39 cellular contexts compared by ENCODE assay signal in genomic region chr13:51837016-51837415, GRCh38. TPM values are rescaled to one million over a fixed set of nuclear protein-coding genes. Genes with fewer than 3 reads are reported as not detected.
"Had no signal": no experiment of that assay in that cellular context is flagged by ENCODE, and none has a peak within 500 bp of the region (broad histone marks: within the 10 kb centered on the region; RNA-seq: fewer than 3 reads in every experiment).

No MANE protein-coding gene starts in this region.

- H3K4me1 ChIP-seq: body of pancreas, colonic mucosa, right lobe of liver had no signal

- DNase-seq: activated CD4-positive, alpha-beta T cell treated with anti-CD3 and anti-CD28 coated beads, Interleukin-2, amount 50 U/mL, for 4 hours; activated CD4-positive, CD25-positive, alpha-beta regulatory T cell treated with anti-CD3 and anti-CD28 coated beads, Interleukin-2, amount 50 U/mL, for 72 hours; activated CD8-positive, alpha-beta memory T cell treated with anti-CD3 and anti-CD28 coated beads, Interleukin-2, amount 50 U/mL, for 4 hours; activated gamma-delta T cell; activated T-cell treated with anti-CD3 and anti-CD28 coated beads, Interleukin-2, amount 50 U/mL, for 1 hour; aorta; body of pancreas; cerebellar nuclear complex; colonic mucosa; dorsolateral prefrontal cortex; head of caudate nucleus; hypothalamus; immature natural killer cell; kidney; left colon; mesendoderm; natural killer cell; right lobe of liver; SK-N-SH; stimulated activated CD4-positive, alpha-beta T cell treated with anti-CD3 and anti-CD28 coated beads, Interleukin-12 subunit alpha, Interleukin-12 subunit beta, amount 100 ng/mL, for 4 hours; stimulated activated CD4-positive, alpha-beta T cell treated with anti-CD3 and anti-CD28 coated beads, Interleukin-4, amount 100 ng/mL, for 1 hour; SW 1271 had no signal

- H3K4me1 Mint-ChIP-seq: immature natural killer cell had no signal

- H3K27ac ChIP-seq: body of pancreas, colonic mucosa, dorsolateral prefrontal cortex had no signal

- H3K27me3 Mint-ChIP-seq: activated naive CD4-positive, alpha-beta T cell treated with anti-CD3 and anti-CD28 coated beads, Interleukin-2, amount 50 U/mL, for 24 hours; stimulated activated naive CD8-positive, alpha-beta T cell treated with anti-CD3 and anti-CD28 coated beads, Interleukin-15, Interleukin-2, amounts not matched to agents 100 ng/mL and 50 ng/mL, for 24 hours had no signal

- ATAC-seq: body of pancreas, left colon, natural killer cell had no signal

- H3K36me3 ChIP-seq: colonic mucosa, right lobe of liver had no signal

- H3K4me3 Mint-ChIP-seq: activated naive CD4-positive, alpha-beta T cell treated with anti-CD3 and anti-CD28 coated beads, Interleukin-2, amount 50 U/mL, for 24 hours; activated T-helper 1 cell treated with anti-CD3 and anti-CD28 coated beads, Interleukin-12 subunit alpha, Interleukin-12 subunit beta, Interleukin-2, Interleukin-4 antibody, amounts not matched to agents 30 ng/mL and 10 ng/mL and 1 ng/mL, durations not matched to agents 14 hours and 24 hours and 36 hours; immature natural killer cell; natural killer cell; stimulated activated naive CD8-positive, alpha-beta T cell treated with anti-CD3 and anti-CD28 coated beads, Interleukin-15, Interleukin-2, amounts not matched to agents 100 ng/mL and 50 ng/mL, for 24 hours; T-helper 1 cell treated with Interleukin-12 subunit alpha and Interleukin-12 subunit beta and Interleukin-4 antibody, amounts not matched to agents 30 μg/mL and 1 μg/mL, for 36 hours had no signal

- H3K27me3 ChIP-seq: body of pancreas, colonic mucosa, dorsolateral prefrontal cortex, right lobe of liver had no signal

- H3K4me3 ChIP-seq: body of pancreas, colonic mucosa, dorsolateral prefrontal cortex, right lobe of liver had no signal

- H3K9me3 Mint-ChIP-seq: activated naive CD4-positive, alpha-beta T cell treated with anti-CD3 and anti-CD28 coated beads, Interleukin-2, amount 50 U/mL, for 24 hours; activated T-helper 1 cell treated with anti-CD3 and anti-CD28 coated beads, Interleukin-12 subunit alpha, Interleukin-12 subunit beta, Interleukin-2, Interleukin-4 antibody, amounts not matched to agents 30 ng/mL and 10 ng/mL and 1 ng/mL, durations not matched to agents 14 hours and 24 hours and 36 hours; immature natural killer cell; natural killer cell; stimulated activated naive CD8-positive, alpha-beta T cell treated with anti-CD3 and anti-CD28 coated beads, Interleukin-15, Interleukin-2, amounts not matched to agents 100 ng/mL and 50 ng/mL, for 24 hours; T-helper 1 cell treated with Interleukin-12 subunit alpha and Interleukin-12 subunit beta and Interleukin-4 antibody, amounts not matched to agents 30 μg/mL and 1 μg/mL, for 36 hours had no signal

- H3K9me3 ChIP-seq: body of pancreas, colonic mucosa, right lobe of liver, SK-N-SH had no signal

- H3K36me3 Mint-ChIP-seq: activated naive CD4-positive, alpha-beta T cell treated with anti-CD3 and anti-CD28 coated beads, Interleukin-2, amount 50 U/mL, for 24 hours; immature natural killer cell; natural killer cell had no signal

- H3K27ac Mint-ChIP-seq: activated naive CD4-positive, alpha-beta T cell treated with anti-CD3 and anti-CD28 coated beads, Interleukin-2, amount 50 U/mL, for 24 hours; activated T-helper 1 cell treated with anti-CD3 and anti-CD28 coated beads, Interleukin-12 subunit alpha, Interleukin-12 subunit beta, Interleukin-2, Interleukin-4 antibody, amounts not matched to agents 30 ng/mL and 10 ng/mL and 1 ng/mL, durations not matched to agents 14 hours and 24 hours and 36 hours; immature natural killer cell; natural killer cell; T-helper 1 cell treated with Interleukin-12 subunit alpha and Interleukin-12 subunit beta and Interleukin-4 antibody, amounts not matched to agents 30 μg/mL and 1 μg/mL, for 36 hours had no signal

RNA-seq across cellular contexts. Expression of gene TMEM272, which starts 8.0 kb away (rescaled TPM):
- total RNA-seq: body of pancreas, endothelial cell of umbilical vein, fibroblast of lung, fibroblast of villous mesenchyme, osteocyte, renal cortical epithelial cell, skeletal muscle tissue, subcutaneous adipose tissue, ureter had no signal
- polyA plus RNA-seq: endothelial cell of umbilical vein, esophagus, fibroblast of lung, immature natural killer cell, SK-N-SH had no signal

RNA-seq across cellular contexts. Expression of gene CCDC70, which starts 24.8 kb away (rescaled TPM):
- total RNA-seq: activated T-helper 1 cell treated with anti-CD3 and anti-CD28 coated beads, Interleukin-12 subunit alpha, Interleukin-12 subunit beta, Interleukin-2, Interleukin-4 antibody, amounts not matched to agents 30 ng/mL and 10 ng/mL and 1 ng/mL, durations not matched to agents 14 hours and 24 hours and 36 hours; aorta; body of pancreas; colonic mucosa; dorsolateral prefrontal cortex; endothelial cell of umbilical vein; fibroblast of lung; fibroblast of villous mesenchyme; kidney; left colon; liver; mononuclear cell; natural killer cell; osteocyte; posterior vena cava; renal cortical epithelial cell; right lobe of liver; skeletal muscle tissue; subcutaneous adipose tissue; ureter had no signal
- polyA plus RNA-seq: adipose tissue, aorta, endothelial cell of umbilical vein, esophagus, fibroblast of lung, immature natural killer cell, SK-N-SH had no signal
